In the genomic region with DNA sequence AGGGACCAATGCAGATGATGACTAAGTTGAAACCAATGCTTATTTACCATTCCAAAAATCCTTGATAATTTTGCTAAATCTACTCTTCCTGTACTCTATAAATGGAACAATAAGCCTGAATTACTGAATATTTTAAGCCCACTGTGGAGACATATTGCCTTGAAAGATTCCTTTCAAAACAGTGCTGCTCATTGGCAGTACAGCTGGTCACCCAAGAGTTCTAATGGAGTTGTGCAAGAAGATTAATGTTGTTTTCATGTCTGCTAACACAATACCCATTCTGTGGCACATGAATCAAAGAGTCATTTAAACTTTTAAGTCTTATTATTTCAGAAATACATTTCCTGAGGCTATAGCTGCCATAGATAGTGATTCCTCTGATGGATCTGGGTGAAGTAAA, we compare ENCODE assay signal across 27 cellular contexts.
"Had no signal": no experiment of that assay in that cellular context is flagged by ENCODE, and none has a peak within 500 bp of the region (broad histone marks: within the 10 kb centered on the region; RNA-seq: fewer than 3 reads in every experiment).

No MANE protein-coding gene starts in this region.

- H3K9me3 Mint-ChIP-seq: activated naive CD8-positive, alpha-beta T cell treated with anti-CD3 and anti-CD28 coated beads, Interleukin-2, amount 50 U/mL, for 24 hours; dendritic cell treated with granulocyte-macrophage colony-stimulating factor and Interleukin-4, amounts not matched to agents 40 ng/mL and 50 ng/mL, for 4 days; natural killer cell had no signal

- H3K4me1 ChIP-seq: prostate gland, spleen, testis, uterus had no signal

- H3K4me3 Mint-ChIP-seq: activated naive CD8-positive, alpha-beta T cell treated with anti-CD3 and anti-CD28 coated beads, Interleukin-2, amount 50 U/mL, for 24 hours; activated T-cell treated with anti-CD3 and anti-CD28 coated beads, Interleukin-2, amount 50 U/mL, for 4 hours; dendritic cell treated with granulocyte-macrophage colony-stimulating factor and Interleukin-4, amounts not matched to agents 40 ng/mL and 50 ng/mL, for 4 days; natural killer cell; T-cell had no signal

- H3K36me3 ChIP-seq: brain microvascular endothelial cell, ovary, prostate gland, spleen, uterus, WERI-Rb-1 had no signal

- H3K36me3 Mint-ChIP-seq: natural killer cell, T-cell had no signal

- H3K4me3 ChIP-seq: lung, ovary, prostate gland, spleen, testis, uterus had no signal

- FAIRE-seq: kidney, TTC549 had no signal

- H3K27me3 Mint-ChIP-seq: activated naive CD8-positive, alpha-beta T cell treated with anti-CD3 and anti-CD28 coated beads, Interleukin-2, amount 50 U/mL, for 24 hours; dendritic cell treated with granulocyte-macrophage colony-stimulating factor and Interleukin-4, amounts not matched to agents 40 ng/mL and 50 ng/mL, for 4 days; T-cell had no signal

- H3K9me3 ChIP-seq: ovary, prostate gland, spleen, testis, uterus had no signal

- H3K27me3 ChIP-seq: brain microvascular endothelial cell, ovary, spleen, testis, uterus had no signal

- DNase-seq: activated CD4-positive, CD25-positive, alpha-beta regulatory T cell treated with anti-CD3 and anti-CD28 coated beads, Interleukin-2, amount 50 U/mL, for 72 hours; activated CD8-positive, alpha-beta memory T cell treated with anti-CD3 and anti-CD28 coated beads, Interleukin-2, amount 50 U/mL, for 48 hours; activated effector memory CD4-positive, alpha-beta T cell treated with anti-CD3 and anti-CD28 coated beads, Interleukin-2, amount 50 U/mL, for 16 hours; activated naive CD4-positive, alpha-beta T cell treated with anti-CD3 and anti-CD28 coated beads, Interleukin-2, amount 50 U/mL, for 16 hours; activated naive CD8-positive, alpha-beta T cell treated with anti-CD3 and anti-CD28 coated beads, Interleukin-2, amount 50 U/mL, for 24 hours; activated T-cell treated with anti-CD3 and anti-CD28 coated beads, Interleukin-2, amount 50 U/mL, for 4 hours; aorta; brain microvascular endothelial cell; caudate nucleus; effector CD8-positive, alpha-beta T cell; erythroblast; kidney; natural killer cell; ovary; spleen; stimulated activated CD4-positive, alpha-beta T cell treated with anti-CD3 and anti-CD28 coated beads, Interleukin-4, amount 100 ng/mL, for 1 hour; stimulated activated naive CD4-positive, alpha-beta T cell; T-cell; testis; trophoblast cell; uterus; WERI-Rb-1 had no signal

- ATAC-seq: activated naive CD8-positive, alpha-beta T cell treated with anti-CD3 and anti-CD28 coated beads, Interleukin-2, amount 50 U/mL, for 24 hours; left lobe of liver; natural killer cell; T-cell had no signal

- H3K27ac ChIP-seq: brain microvascular endothelial cell, ovary, prostate gland, spleen, testis, uterus, WERI-Rb-1 had no signal

- H3K4me1 Mint-ChIP-seq: natural killer cell, T-cell had no signal

- H3K27ac Mint-ChIP-seq: activated naive CD8-positive, alpha-beta T cell treated with anti-CD3 and anti-CD28 coated beads, Interleukin-2, amount 50 U/mL, for 24 hours; dendritic cell treated with granulocyte-macrophage colony-stimulating factor and Interleukin-4, amounts not matched to agents 40 ng/mL and 50 ng/mL, for 4 days; natural killer cell; T-cell had no signal
